In genomic region chr21:17089121-17089520, GRCh38 we compare ENCODE assay signal across 20 cellular contexts.
A peak's percentile ranks its signal among the peaks of the same experiment; 100 is the strongest.
DNase-seq lines count a peak whose midpoint lies in the region; ATAC-seq and TF ChIP-seq lines count a peak whose summit lies in the region.
"Had no signal": no experiment of that assay in that cellular context is flagged by ENCODE, and none has a peak within 500 bp of the region (broad histone marks: within the 10 kb centered on the region; RNA-seq: fewer than 3 reads in every experiment).

No MANE protein-coding gene starts in this region.

- H3K9me3 ChIP-seq in adipocyte (ENCODE audit: control insufficient read depth, low read length): no peaks in the 10 kb centered on the region
- H3K9me3 ChIP-seq: testis had no signal

- no peaks in the 10 kb centered on the region for H3K27me3 Mint-ChIP-seq in activated CD4-positive, alpha-beta T cell treated with anti-CD3 and anti-CD28 coated beads for 36 hours
- H3K27me3 Mint-ChIP-seq in GM23338 (ENCODE audit: insufficient read depth, low read depth, poor library complexity): peaks cover 5% of the 10 kb centered on the region
- H3K27me3 Mint-ChIP-seq: activated CD4-positive, alpha-beta memory T cell treated with anti-CD3 and anti-CD28 coated beads for 36 hours had no signal

- DNase-seq in LNCaP clone FGC (ENCODE audit: low read depth): peak; percentile 80
- DNase-seq in adipocyte (ENCODE audit: low read depth): peak; percentile 51
- DNase-seq in fibroblast of peridontal ligament (ENCODE audit: extremely low read depth): peak; percentile 32
- peak; percentile 66 for DNase-seq in smooth muscle cell of the brain vasculature (ENCODE audit: low read depth, low spot score)
- no peak for DNase-seq in activated T-cell treated with anti-CD3 and anti-CD28 coated beads, Interleukin-2, amount 50 U/mL, for 48 hours
- DNase-seq in activated CD4-positive, alpha-beta T cell treated with anti-CD3 and anti-CD28 coated beads for 36 hours: no peak
- no peak for DNase-seq in GM23338 (ENCODE audit: low spot score)
- DNase-seq: activated CD4-positive, alpha-beta memory T cell treated with anti-CD3 and anti-CD28 coated beads for 36 hours; activated naive CD4-positive, alpha-beta T cell; activated T-cell treated with anti-CD3 and anti-CD28 coated beads for 4 hours; CD8-positive, alpha-beta T cell; left cardiac atrium; NCI-H748 treated with DMSO at 0.1 percent for 48 hours; PC-9; retina; T-helper 2 cell; testis; WERI-Rb-1 had no signal

- H3K36me3 ChIP-seq in adipocyte (ENCODE audit: control insufficient read depth, insufficient read depth, low read length, severe bottlenecking): no peaks in the 10 kb centered on the region
- no peaks in the 10 kb centered on the region for H3K36me3 ChIP-seq in GM23338 (ENCODE audit: insufficient read depth)
- H3K36me3 ChIP-seq: WERI-Rb-1 had no signal

- H3K4me1 Mint-ChIP-seq in activated CD4-positive, alpha-beta T cell treated with anti-CD3 and anti-CD28 coated beads for 36 hours: no peaks in the 10 kb centered on the region
- H3K4me1 Mint-ChIP-seq in GM23338: peaks cover 15% of the 10 kb centered on the region

- no peaks in the 10 kb centered on the region for H4K20me1 ChIP-seq in GM23338 (replicated peaks; ENCODE audit: insufficient read depth)

- TF ChIP-seq CTCF in LNCaP clone FGC (IDR thresholded peaks at IDR 0.05; ENCODE audit: control insufficient read depth, extremely low read depth, insufficient read depth) (no peak), GM23338 (conservative IDR thresholded peaks at IDR 0.05; ENCODE audit: low read depth in 2 of 2) (no peak)

- no peak overlapping the region for H3K4me3 Mint-ChIP-seq in activated CD4-positive, alpha-beta T cell treated with anti-CD3 and anti-CD28 coated beads for 36 hours
- no peak overlapping the region for H3K4me3 Mint-ChIP-seq in GM23338
- H3K4me3 Mint-ChIP-seq: activated CD4-positive, alpha-beta memory T cell treated with anti-CD3 and anti-CD28 coated beads for 36 hours; CD8-positive, alpha-beta T cell had no signal

- H3K9me2 ChIP-seq in GM23338 (ENCODE audit: insufficient read depth): peaks cover 6% of the 10 kb centered on the region; the same call in 1 of the 2 replicates

- ATAC-seq in HG02938 (IDR thresholded peaks at IDR 0.05; ENCODE audit: unreplicated experiment): no peak
- no peak for ATAC-seq in activated CD4-positive, alpha-beta T cell treated with anti-CD3 and anti-CD28 coated beads for 36 hours
- ATAC-seq in GM23338: no peak
- ATAC-seq: CD8-positive, alpha-beta T cell; left cardiac atrium had no signal

- no peak overlapping the region for H3K4me3 ChIP-seq in LNCaP clone FGC (ENCODE audit: low read depth, low read length)
- H3K4me3 ChIP-seq in adipocyte (ENCODE audit: low read length): no peak overlapping the region
- no peak overlapping the region for H3K4me3 ChIP-seq in GM23338
- H3K4me3 ChIP-seq: PC-9, testis had no signal

- H3K4me2 ChIP-seq in GM23338: no peak overlapping the region
- H3K4me2 ChIP-seq: KMS-11, PC-9 had no signal

- intact Hi-C loops in activated CD4-positive, alpha-beta T cell treated with anti-CD3 and anti-CD28 coated beads for 36 hours (cut with DNase I, micrococcal nuclease): no loop called here

- no peak overlapping the region for H2AFZ ChIP-seq in GM23338
- H2AFZ ChIP-seq: PC-9 had no signal

- H3K27ac Mint-ChIP-seq in activated CD4-positive, alpha-beta T cell treated with anti-CD3 and anti-CD28 coated beads for 36 hours: no peak overlapping the region
- H3K27ac Mint-ChIP-seq in GM23338: no peak overlapping the region
- H3K27ac Mint-ChIP-seq: activated CD4-positive, alpha-beta memory T cell treated with anti-CD3 and anti-CD28 coated beads for 36 hours; CD8-positive, alpha-beta T cell had no signal

- H3K9ac ChIP-seq in adipocyte (ENCODE audit: low read length): no peak overlapping the region
- H3K9ac ChIP-seq: KMS-11 had no signal

- CTCF ChIA-PET in activated CD4-positive, alpha-beta T cell treated with anti-CD3 and anti-CD28 coated beads for 36 hours (lab: Charles Lee): interaction anchor here (0.8 kb wide), 1 partner anchor 12 kb away, joined by 3 read pairs; no protein-coding TSS in a partner anchor

- POLR2A ChIA-PET in activated CD4-positive, alpha-beta T cell treated with anti-CD3 and anti-CD28 coated beads for 36 hours (lab: Charles Lee): no interaction called here

- H3K79me2 ChIP-seq in GM23338 (replicated peaks; ENCODE audit: insufficient read depth): no peaks in the 10 kb centered on the region

- H3K27me3 ChIP-seq in adipocyte (replicated peaks; ENCODE audit: control insufficient read depth, insufficient read depth, low read length) (no peaks in the 10 kb centered on the region), GM23338 (ENCODE audit: insufficient read depth) (no peaks in the 10 kb centered on the region)
- H3K27me3 ChIP-seq: testis had no signal

- H3K9me3 Mint-ChIP-seq in activated CD4-positive, alpha-beta T cell treated with anti-CD3 and anti-CD28 coated beads for 36 hours (ENCODE audit: low read depth): peaks cover 7% of the 10 kb centered on the region
- H3K9me3 Mint-ChIP-seq in GM23338: peaks cover 3% of the 10 kb centered on the region; the same call in 2 of the 3 replicates
- H3K9me3 Mint-ChIP-seq: activated CD4-positive, alpha-beta memory T cell treated with anti-CD3 and anti-CD28 coated beads for 36 hours had no signal

- H3K4me1 ChIP-seq in adipocyte (ENCODE audit: control insufficient read depth, insufficient read depth, low read length): peaks cover 4% of the 10 kb centered on the region
- peaks cover 6% of the 10 kb centered on the region; the same call in 1 of the 2 replicates for H3K4me1 ChIP-seq in GM23338 (ENCODE audit: insufficient read depth)
- H3K4me1 ChIP-seq: testis had no signal

- H3K27ac ChIP-seq in GM23338 (ENCODE audit: low read depth): no peak overlapping the region
- H3K27ac ChIP-seq: KMS-11, PC-9, WERI-Rb-1 had no signal

- H3F3A ChIP-seq in GM23338 (replicated peaks; ENCODE audit: low read depth): no peaks in the 10 kb centered on the region

- no peaks in the 10 kb centered on the region for H3K36me3 Mint-ChIP-seq in activated CD4-positive, alpha-beta T cell treated with anti-CD3 and anti-CD28 coated beads for 36 hours (ENCODE audit: low read depth)
- peaks cover 3% of the 10 kb centered on the region; the same call in 2 of the 3 replicates for H3K36me3 Mint-ChIP-seq in GM23338 (ENCODE audit: low read depth)
- H3K36me3 Mint-ChIP-seq: activated CD4-positive, alpha-beta memory T cell treated with anti-CD3 and anti-CD28 coated beads for 36 hours; CD8-positive, alpha-beta T cell had no signal

TF ChIP-seq in GM23338, 12 proteins besides CTCF, POLR2A, EP300 and RAD21 (continues in another document):
- no peak for TF ChIP-seq ETS1 (IDR thresholded peaks at IDR 0.05)
- no peak for TF ChIP-seq STAT1 (IDR thresholded peaks at IDR 0.05; ENCODE audit: unreplicated experiment)
- TF ChIP-seq CREB1 (CRISPR knock-in tag; IDR thresholded peaks at IDR 0.05; ENCODE audit: low read depth): no peak

Comparison
In these comparisons a context has a peak if more than half of its experiments do, and no peak if none do; other contexts are left out.
1. DNase-seq: peak in LNCaP clone FGC (single experiment), adipocyte (single experiment), fibroblast of peridontal ligament (single experiment) and smooth muscle cell of the brain vasculature (single experiment); none in activated T-cell treated with anti-CD3 and anti-CD28 coated beads, Interleukin-2, amount 50 U/mL, for 48 hours (0 of 2), activated CD4-positive, alpha-beta T cell treated with anti-CD3 and anti-CD28 coated beads for 36 hours (single experiment) and GM23338 (single experiment).